Comparison of ENCODE assay signal across 17 cellular contexts in genomic region chr2:62142054-62142453, GRCh38. TPM values are rescaled to one million over a fixed set of nuclear protein-coding genes. Genes with fewer than 3 reads are reported as not detected.
DNase-seq lines count a peak whose midpoint lies in the region; ATAC-seq and TF ChIP-seq lines count a peak whose summit lies in the region.
"Had no signal": no experiment of that assay in that cellular context is flagged by ENCODE, and none has a peak within 500 bp of the region (broad histone marks: within the 10 kb centered on the region; RNA-seq: fewer than 3 reads in every experiment).

No MANE protein-coding gene starts in this region.

- H3F3A ChIP-seq in OCI-LY1 (ENCODE audit: insufficient read depth, low read length): no peaks in the 10 kb centered on the region

- TF ChIP-seq CTCF in GM10266 (IDR thresholded peaks at IDR 0.05; ENCODE audit: control insufficient read depth, insufficient read depth, low read depth, missing control alignments): no peak
- no peak for TF ChIP-seq CTCF in OCI-LY1 (IDR thresholded peaks at IDR 0.05; ENCODE audit: low read length)

- no peaks in the 10 kb centered on the region for H3K27me3 ChIP-seq in OCI-LY1 (ENCODE audit: insufficient read depth, low read length)
- H3K27me3 ChIP-seq: esophagus muscularis mucosa, hepatocyte, tibial artery had no signal

- H3K4me3 ChIP-seq in OCI-LY1 (ENCODE audit: low read depth, low read length, poor library complexity, severe bottlenecking): no peak overlapping the region
- H3K4me3 ChIP-seq: esophagus muscularis mucosa, hepatocyte, K562, tibial artery had no signal

- H3K36me3 ChIP-seq in OCI-LY1 (ENCODE audit: insufficient read depth, low read length): no peaks in the 10 kb centered on the region
- H3K36me3 ChIP-seq: tibial artery had no signal

- TF ChIP-seq POLR2A in GM19099 (IDR thresholded peaks at IDR 0.05; ENCODE audit: extremely low read depth, insufficient read length, low read depth): peak; percentile 28

- in situ Hi-C loops in KBM-7 (cut with MboI; ENCODE audit: low pct_unique_long_range_greater_than_20kb, low sequenced_read_pairs): no loop called here

- no peaks in the 10 kb centered on the region for H3K9me2 ChIP-seq in OCI-LY1 (ENCODE audit: low read depth, low read length)

- H3K27ac ChIP-seq in OCI-LY1 (ENCODE audit: low read depth, low read length, poor library complexity, severe bottlenecking): peak overlapping the region; percentile 79
- H3K27ac ChIP-seq: esophagus muscularis mucosa, hepatocyte, tibial artery had no signal

- intact Hi-C loops in sciatic nerve (cut with DNase I): no loop called here

- no peak overlapping the region for H3K9ac ChIP-seq in OCI-LY1 (ENCODE audit: low read length)

- no peaks in the 10 kb centered on the region for H4K20me1 ChIP-seq in OCI-LY1 (ENCODE audit: insufficient read depth, low read length)

- ATAC-seq in HG03095 (IDR thresholded peaks at IDR 0.05; ENCODE audit: unreplicated experiment) (peak; percentile 51), sciatic nerve (no peak)
- ATAC-seq: K562 had no signal

- peaks cover 49% of the 10 kb centered on the region for H3K4me1 ChIP-seq in OCI-LY1 (ENCODE audit: insufficient read depth, low read length, severe bottlenecking)

- H3K79me2 ChIP-seq in OCI-LY1 (ENCODE audit: insufficient read depth, low read length): no peaks in the 10 kb centered on the region
- H3K79me2 ChIP-seq: hepatocyte had no signal

- peak; percentile 26 for DNase-seq in GM10266 (ENCODE audit: extremely low spot score)
- no peak for DNase-seq in 8988T
- DNase-seq in activated CD4-positive, CD25-positive, alpha-beta regulatory T cell (lab: John Stamatoyannopoulos, UW): no peak
- no peak for DNase-seq in sciatic nerve (ENCODE audit: low spot score)
- DNase-seq in KBM-7: no peak
- DNase-seq: activated CD4-positive, alpha-beta T cell treated with anti-CD3 and anti-CD28 coated beads, Interleukin-2, amount 50 U/mL, for 1 hour; AML-193; amniotic stem cell; NCI-H1930; NCI-H524 treated with DMSO at 0.1 percent for 48 hours; tibial artery had no signal

- H3K4me2 ChIP-seq in OCI-LY1 (ENCODE audit: low read length): no peak overlapping the region
- H3K4me2 ChIP-seq: hepatocyte had no signal

- H3K9me3 ChIP-seq in OCI-LY1 (ENCODE audit: low read length): no peaks in the 10 kb centered on the region
- H3K9me3 ChIP-seq: esophagus muscularis mucosa, tibial artery had no signal

- H2AFZ ChIP-seq in OCI-LY1 (ENCODE audit: low read length): no peak overlapping the region
- H2AFZ ChIP-seq: hepatocyte had no signal

RNA-seq across cellular contexts. Expression of gene B3GNT2, which starts 53.9 kb away (rescaled TPM):
- total RNA-seq in sciatic nerve: 21.0 TPM
